9 cellular contexts compared by ENCODE assay signal in the genomic region with DNA sequence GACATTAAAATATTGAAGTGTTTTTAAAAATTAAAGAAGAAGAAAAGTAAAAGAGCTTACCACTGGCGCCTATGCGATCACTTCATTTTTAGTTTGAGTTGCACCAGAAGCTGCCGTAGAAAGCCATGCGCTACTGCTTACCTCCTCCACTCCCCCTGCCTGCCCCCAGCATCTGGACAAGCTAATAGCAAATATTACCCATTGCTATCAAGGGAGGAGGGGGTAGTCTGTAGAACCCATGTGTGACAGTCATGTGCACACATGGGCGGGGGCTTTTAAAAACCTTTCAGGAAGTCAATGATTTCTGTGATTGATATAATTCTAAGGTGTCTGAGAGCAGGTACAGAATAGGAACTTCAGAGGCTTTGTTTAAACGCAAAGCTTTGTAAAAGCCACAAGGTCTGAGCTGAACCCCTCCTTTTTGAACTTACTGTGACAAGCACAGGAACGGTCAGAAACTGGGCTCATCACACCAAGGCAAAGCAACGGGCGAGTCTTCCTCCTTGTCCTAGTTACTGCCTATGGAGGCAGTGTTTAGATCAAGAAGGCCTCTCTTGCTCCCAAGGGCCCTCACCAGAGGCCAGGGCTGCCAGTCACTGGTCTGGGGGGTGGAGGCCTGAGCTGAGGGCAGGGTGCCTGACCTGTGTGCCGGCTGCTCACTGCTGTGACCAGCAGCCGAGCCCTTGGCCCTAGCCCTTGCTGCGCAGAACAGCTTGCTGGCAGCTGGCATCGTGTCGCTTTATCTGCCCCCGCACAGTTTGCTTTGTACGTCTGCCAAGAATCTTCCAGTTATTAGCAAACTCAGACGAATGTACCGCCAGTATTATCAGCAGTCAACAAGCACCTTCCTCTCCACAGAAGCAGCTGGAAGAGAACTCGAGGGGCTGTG. TPM values are rescaled to one million over a fixed set of nuclear protein-coding genes. Genes with fewer than 3 reads are reported as not detected.
DNase-seq lines count a peak whose midpoint lies in the region; ATAC-seq and TF ChIP-seq lines count a peak whose summit lies in the region.
"Had no signal": no experiment of that assay in that cellular context is flagged by ENCODE, and none has a peak within 500 bp of the region (broad histone marks: within the 10 kb centered on the region; RNA-seq: fewer than 3 reads in every experiment).

No MANE protein-coding gene starts in this region.

- H3K4me2 ChIP-seq in fibroblast of lung (ENCODE audit: extremely low read depth, insufficient read depth, low read length) (peak overlapping the region; percentile 26), osteoblast (ENCODE audit: insufficient read depth, low read length) (peak overlapping the region; percentile 34)

- peak overlapping the region; percentile 15 for H3K27ac ChIP-seq in fibroblast of lung (ENCODE audit: insufficient read depth, low read length)
- peak overlapping the region; percentile 41 for H3K27ac ChIP-seq in osteoblast (ENCODE audit: low read depth, low read length)
- no peak overlapping the region for H3K27ac ChIP-seq in vagina

- intact Hi-C loops in vagina (cut with DNase I): no loop called here

- H3K79me2 ChIP-seq in fibroblast of lung (ENCODE audit: control insufficient read depth, insufficient read depth, low read length) (no peaks in the 10 kb centered on the region), osteoblast (ENCODE audit: insufficient read depth, low read length) (peaks cover 3% of the 10 kb centered on the region)

- DNase-seq in DMS 273 treated with DMSO at 0.1 percent for 48 hours (lab: John Stamatoyannopoulos, UW) (peak; percentile 85), NCI-H510A (lab: John Stamatoyannopoulos, UW) (peak; percentile 60), fibroblast of lung (ENCODE audit: low read depth in 2 of 2) (peak; percentile 67 to 74), osteoblast (ENCODE audit: insufficient read length, low spot score, missing footprints) (peak; percentile 82), vagina (ENCODE audit: extremely low spot score in 2 of 2) (no peak), occipital lobe (lab: John Stamatoyannopoulos, UW) (no peak)
- no peak for DNase-seq in stimulated activated CD4-positive, alpha-beta T cell treated with anti-CD3 and anti-CD28 coated beads, Interleukin-12 subunit alpha, Interleukin-12 subunit beta, amount 100 ng/mL, for 4 hours
- DNase-seq: stimulated activated CD8-positive, alpha-beta memory T cell treated with anti-CD3 and anti-CD28 coated beads, Interleukin-4, amount 100 ng/mL, for 48 hours had no signal

- peaks cover 9% of the 10 kb centered on the region for H3K36me3 ChIP-seq in fibroblast of lung (ENCODE audit: control insufficient read depth, insufficient read depth, low read length)
- H3K36me3 ChIP-seq in osteoblast (ENCODE audit: insufficient read depth, low read length): peaks cover 75% of the 10 kb centered on the region
- peaks cover 0 to 44% of the 10 kb centered on the region in 2 donors for H3K36me3 ChIP-seq in vagina

- no peaks in the 10 kb centered on the region for H3K9me3 ChIP-seq in fibroblast of lung (ENCODE audit: control insufficient read depth, insufficient read depth, low read depth, low read length)
- no peaks in the 10 kb centered on the region for H3K9me3 ChIP-seq in osteoblast (ENCODE audit: low read depth, low read length)
- H3K9me3 ChIP-seq in vagina: no peaks in the 10 kb centered on the region

- H4K20me1 ChIP-seq in fibroblast of lung (ENCODE audit: control insufficient read depth, extremely low read depth, insufficient read depth, low read length): no peaks in the 10 kb centered on the region
- peaks cover 29% of the 10 kb centered on the region for H4K20me1 ChIP-seq in osteoblast (ENCODE audit: insufficient read depth, low read length)

- H2AFZ ChIP-seq in fibroblast of lung (ENCODE audit: low read length): no peak overlapping the region
- no peak overlapping the region for H2AFZ ChIP-seq in osteoblast (ENCODE audit: low read length)

- ATAC-seq in GM19395 (IDR thresholded peaks at IDR 0.05; ENCODE audit: unreplicated experiment): no peak

- TF ChIP-seq CTCF in fibroblast of lung (conservative IDR thresholded peaks at IDR 0.05 in 1 of 2, IDR thresholded peaks at IDR 0.05 in 1 of 2; ENCODE audit: low read depth in 1 of 2, low read length in 2 of 2): no peak
- no peak for TF ChIP-seq CTCF in osteoblast (IDR thresholded peaks at IDR 0.05; ENCODE audit: extremely low read depth, low read depth, low read length)
- no peak for TF ChIP-seq CTCF in vagina (IDR thresholded peaks at IDR 0.05)

- H3K27me3 ChIP-seq in fibroblast of lung (ENCODE audit: control insufficient read depth, insufficient read depth, low read length): no peaks in the 10 kb centered on the region
- H3K27me3 ChIP-seq in osteoblast (ENCODE audit: insufficient read depth, low read length): no peaks in the 10 kb centered on the region
- no peaks in the 10 kb centered on the region for H3K27me3 ChIP-seq in vagina

- no peak for TF ChIP-seq POLR2A in vagina (IDR thresholded peaks at IDR 0.05)

- H3K4me3 ChIP-seq in fibroblast of lung (replicated peaks in 1 of 4; ENCODE audit: control extremely low read depth in 1 of 4, insufficient read depth in 1 of 4, low read depth in 3 of 4, low read length in 4 of 4): no peak overlapping the region
- no peak overlapping the region for H3K4me3 ChIP-seq in osteoblast (ENCODE audit: insufficient read depth, low read length)
- H3K4me3 ChIP-seq in vagina: no peak overlapping the region

- no peak overlapping the region for H3K9ac ChIP-seq in fibroblast of lung (ENCODE audit: insufficient read depth, low read length)

- peaks cover 10% of the 10 kb centered on the region for H3K4me1 ChIP-seq in fibroblast of lung (ENCODE audit: control insufficient read depth, extremely low read depth, insufficient read depth, low read length)
- H3K4me1 ChIP-seq in osteoblast (ENCODE audit: insufficient read depth, low read length): peaks cover 15% of the 10 kb centered on the region
- no peaks in the 10 kb centered on the region for H3K4me1 ChIP-seq in vagina

RNA-seq across cellular contexts. Expression of gene GINS2, which starts 15.0 kb away (rescaled TPM):
- total RNA-seq in fibroblast of lung (0.26 and 1.8 TPM in 2 replicates), osteoblast (1.2 and 1.8 TPM in 2 replicates), vagina (0.25 TPM), occipital lobe (4.2 TPM)
- polyA plus RNA-seq in fibroblast of lung: 5.5 and 18.3 TPM in 2 replicates
- 5.4 and 17.3 TPM in 2 replicates for polyA plus RNA-seq in fibroblast of lung (2012)
- polyA minus RNA-seq in fibroblast of lung (ENCODE audit: low replicate concordance): 2.6 and 6.7 TPM in 2 replicates

Comparison
In these comparisons a context has a peak if more than half of its experiments do, and no peak if none do; other contexts are left out.
1. DNase-seq: peak in DMS 273 treated with DMSO at 0.1 percent for 48 hours (single experiment), NCI-H510A (single experiment), fibroblast of lung (2 of 2) and osteoblast (single experiment); none in stimulated activated CD4-positive, alpha-beta T cell treated with anti-CD3 and anti-CD28 coated beads, Interleukin-12 subunit alpha, Interleukin-12 subunit beta, amount 100 ng/mL, for 4 hours (single experiment), vagina (0 of 2) and occipital lobe (single experiment).